ENCODE assay signal across 8 cellular contexts in the genomic region with DNA sequence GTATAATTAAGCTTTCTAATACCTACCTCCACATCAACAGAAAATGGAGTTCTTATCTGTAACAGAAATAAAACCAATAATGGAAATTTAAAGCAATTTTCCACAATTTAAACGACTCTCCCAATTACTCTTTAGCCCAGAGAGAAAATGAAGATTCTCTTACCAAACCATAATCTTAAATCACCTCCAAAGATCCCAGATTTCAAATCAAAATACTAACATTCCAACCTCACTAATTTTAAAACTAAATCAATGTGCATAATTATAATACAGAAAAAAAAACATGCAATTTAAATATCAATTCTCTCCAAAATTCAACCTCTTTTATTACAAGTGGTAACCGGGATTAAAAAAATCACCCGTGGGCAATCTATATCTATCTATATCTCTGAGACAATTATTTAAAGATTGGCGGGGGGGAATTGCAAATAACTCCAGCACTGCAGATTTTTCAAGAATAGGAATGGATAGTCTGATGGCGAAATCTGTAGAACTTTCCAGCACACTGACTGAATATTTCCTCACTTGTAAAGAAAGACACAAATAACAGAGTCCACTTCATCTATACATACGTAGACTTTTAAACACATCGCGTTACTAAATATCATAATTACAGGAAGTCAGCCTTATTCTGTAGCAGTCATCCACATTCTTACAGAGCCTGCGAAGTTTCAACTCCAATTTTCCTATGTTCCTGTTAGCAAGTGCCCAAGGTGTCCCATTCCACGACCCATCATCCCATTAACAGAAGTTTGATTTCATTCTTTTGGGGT. TPM values are rescaled to one million over a fixed set of nuclear protein-coding genes. Genes with fewer than 3 reads are reported as not detected.
A peak's percentile ranks its signal among the peaks of the same experiment; 100 is the strongest.
DNase-seq lines count a peak whose midpoint lies in the region; ATAC-seq, FAIRE-seq and TF ChIP-seq lines count a peak whose summit lies in the region.

No MANE protein-coding gene starts in this region.

- H3K9ac ChIP-seq in kidney (ENCODE audit: low read length in 2 of 2): peak overlapping the region; percentile 96 to 98

- H3K4me3 ChIP-seq in HFF-Myc (replicated peaks; ENCODE audit: low read depth, low read length): peak overlapping the region; percentile 93
- H3K4me3 ChIP-seq in kidney (ENCODE audit: low read length in 2 of 2): peak overlapping the region; percentile 95

- no peak for ATAC-seq in GM21360 (IDR thresholded peaks at IDR 0.05; ENCODE audit: unreplicated experiment)

- no peak for TF ChIP-seq CTCF in HFF-Myc (IDR thresholded peaks at IDR 0.05; ENCODE audit: low read depth, low read length, missing control alignments)
- no peak for TF ChIP-seq CTCF in kidney (IDR thresholded peaks at IDR 0.05; ENCODE audit: borderline replicate concordance, extremely low read depth, insufficient read depth)

- H3K27ac ChIP-seq in kidney (ENCODE audit: low read depth in 2 of 2, low read length in 2 of 2): peak overlapping the region; percentile 99

- peaks cover 3 to 8% of the 10 kb centered on the region in 2 donors for H3K4me1 ChIP-seq in kidney (ENCODE audit: control insufficient read depth in 1 of 2, insufficient read depth in 1 of 2, low read depth in 1 of 2, low read length in 2 of 2)

- intact Hi-C loops in kidney (cut with DNase I) (no loop called here), posterior vena cava (cut with DNase I) (no loop called here)

- no peak for FAIRE-seq in kidney (lab: Jason Lieb, UNC)

- H3K36me3 ChIP-seq in kidney (ENCODE audit: control insufficient read depth in 1 of 2, insufficient read depth in 2 of 2, low read length in 2 of 2): no peaks in the 10 kb centered on the region

- DNase-seq in AML-193 (lab: John Stamatoyannopoulos, UW) (peak; percentile 36 to 47), HFF-Myc (ENCODE audit: extremely low read depth, low read depth) (no peak), amniotic epithelial cell (ENCODE audit: low read depth) (peak; percentile 45), kidney (no peak), superior temporal gyrus (ENCODE audit: extremely low spot score) (peak; percentile 55), posterior vena cava (ENCODE audit: low spot score) (no peak), HuH-7 (ENCODE audit: low spot score) (no peak)

- no peaks in the 10 kb centered on the region for H3K9me3 ChIP-seq in kidney (ENCODE audit: control insufficient read depth in 1 of 2, low read length in 2 of 2)

RNA-seq across cellular contexts. Expression of gene HERC4, which starts 1.3 kb away (rescaled TPM):
- total RNA-seq in kidney: 47.1 TPM
- 13.3 TPM for polyA plus RNA-seq in kidney (ENCODE audit: insufficient read depth, low read depth, low replicate concordance)
- 10 to 100 TPM; 50.4 to 72.0 TPM for total RNA-seq in posterior vena cava

RNA-seq across cellular contexts. Expression of gene MYPN, which starts 35.5 kb away (rescaled TPM):
- total RNA-seq in kidney (0.06 TPM), posterior vena cava (1 to 10 TPM in 1 of 2 donors, under 1 TPM in 1; 0.23 to 2.5 TPM)
- polyA plus RNA-seq in kidney (ENCODE audit: insufficient read depth, low read depth, low replicate concordance): not detected

Comparison
In these comparisons a context has a peak if more than half of its experiments do, and no peak if none do; other contexts are left out.
1. DNase-seq: peak in AML-193 (2 of 2), amniotic epithelial cell (single experiment) and superior temporal gyrus (single experiment); none in HFF-Myc (single experiment), kidney (single experiment), posterior vena cava (single experiment) and HuH-7 (single experiment).